1 cellular context compared by ENCODE assay signal in the genomic region with DNA sequence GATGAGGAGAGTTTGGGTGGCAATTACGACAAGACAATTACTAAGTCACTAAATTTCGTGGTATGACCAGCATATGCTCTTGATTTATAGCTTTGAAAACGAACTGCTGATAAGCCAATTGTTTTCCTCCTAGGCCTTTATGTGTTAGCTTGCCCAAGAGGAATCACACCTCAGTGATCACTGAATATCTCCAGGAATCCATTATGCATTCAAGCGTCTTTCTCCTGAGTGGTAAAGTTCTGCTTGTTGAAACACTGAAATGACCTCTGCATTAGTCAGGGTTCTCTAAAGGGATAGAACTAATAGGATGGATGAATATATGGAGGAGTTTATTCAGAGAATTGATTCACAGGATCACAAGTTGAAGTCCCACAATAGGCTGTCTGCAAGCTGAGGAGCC.
TF ChIP-seq lines count a peak whose summit lies in the region.

No MANE protein-coding gene starts in this region.

TF ChIP-seq in HepG2, 621 proteins besides CTCF, POLR2A, EP300 and RAD21 (continued from another document):
- no peak for TF ChIP-seq ZNF577 (CRISPR knock-in tag; IDR thresholded peaks at IDR 0.05; ENCODE audit: borderline replicate concordance, low read depth)
- TF ChIP-seq HDAC1 (CRISPR knock-in tag; IDR thresholded peaks at IDR 0.05): no peak
- TF ChIP-seq, protein P1, sequence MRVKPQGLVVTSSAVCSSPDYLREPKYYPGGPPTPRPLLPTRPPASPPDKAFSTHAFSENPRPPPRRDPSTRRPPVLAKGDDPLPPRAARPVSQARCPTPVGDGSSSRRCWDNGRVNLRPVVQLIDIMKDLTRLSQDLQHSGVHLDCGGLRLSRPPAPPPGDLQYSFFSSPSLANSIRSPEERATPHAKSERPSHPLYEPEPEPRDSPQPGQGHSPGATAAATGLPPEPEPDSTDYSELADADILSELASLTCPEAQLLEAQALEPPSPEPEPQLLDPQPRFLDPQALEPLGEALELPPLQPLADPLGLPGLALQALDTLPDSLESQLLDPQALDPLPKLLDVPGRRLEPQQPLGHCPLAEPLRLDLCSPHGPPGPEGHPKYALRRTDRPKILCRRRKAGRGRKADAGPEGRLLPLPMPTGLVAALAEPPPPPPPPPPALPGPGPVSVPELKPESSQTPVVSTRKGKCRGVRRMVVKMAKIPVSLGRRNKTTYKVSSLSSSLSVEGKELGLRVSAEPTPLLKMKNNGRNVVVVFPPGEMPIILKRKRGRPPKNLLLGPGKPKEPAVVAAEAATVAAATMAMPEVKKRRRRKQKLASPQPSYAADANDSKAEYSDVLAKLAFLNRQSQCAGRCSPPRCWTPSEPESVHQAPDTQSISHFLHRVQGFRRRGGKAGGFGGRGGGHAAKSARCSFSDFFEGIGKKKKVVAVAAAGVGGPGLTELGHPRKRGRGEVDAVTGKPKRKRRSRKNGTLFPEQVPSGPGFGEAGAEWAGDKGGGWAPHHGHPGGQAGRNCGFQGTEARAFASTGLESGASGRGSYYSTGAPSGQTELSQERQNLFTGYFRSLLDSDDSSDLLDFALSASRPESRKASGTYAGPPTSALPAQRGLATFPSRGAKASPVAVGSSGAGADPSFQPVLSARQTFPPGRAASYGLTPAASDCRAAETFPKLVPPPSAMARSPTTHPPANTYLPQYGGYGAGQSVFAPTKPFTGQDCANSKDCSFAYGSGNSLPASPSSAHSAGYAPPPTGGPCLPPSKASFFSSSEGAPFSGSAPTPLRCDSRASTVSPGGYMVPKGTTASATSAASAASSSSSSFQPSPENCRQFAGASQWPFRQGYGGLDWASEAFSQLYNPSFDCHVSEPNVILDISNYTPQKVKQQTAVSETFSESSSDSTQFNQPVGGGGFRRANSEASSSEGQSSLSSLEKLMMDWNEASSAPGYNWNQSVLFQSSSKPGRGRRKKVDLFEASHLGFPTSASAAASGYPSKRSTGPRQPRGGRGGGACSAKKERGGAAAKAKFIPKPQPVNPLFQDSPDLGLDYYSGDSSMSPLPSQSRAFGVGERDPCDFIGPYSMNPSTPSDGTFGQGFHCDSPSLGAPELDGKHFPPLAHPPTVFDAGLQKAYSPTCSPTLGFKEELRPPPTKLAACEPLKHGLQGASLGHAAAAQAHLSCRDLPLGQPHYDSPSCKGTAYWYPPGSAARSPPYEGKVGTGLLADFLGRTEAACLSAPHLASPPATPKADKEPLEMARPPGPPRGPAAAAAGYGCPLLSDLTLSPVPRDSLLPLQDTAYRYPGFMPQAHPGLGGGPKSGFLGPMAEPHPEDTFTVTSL (CRISPR knock-in tag; IDR thresholded peaks at IDR 0.05; ENCODE audit: borderline replicate concordance): no peak
- TF ChIP-seq IRF2 (CRISPR knock-in tag; IDR thresholded peaks at IDR 0.05): no peak
- TF ChIP-seq ZSCAN12 (CRISPR knock-in tag; IDR thresholded peaks at IDR 0.05): no peak
- no peak for TF ChIP-seq SP2 (CRISPR knock-in tag; IDR thresholded peaks at IDR 0.05)
- no peak for TF ChIP-seq MLLT10 (CRISPR knock-in tag; IDR thresholded peaks at IDR 0.05)
- TF ChIP-seq ZBTB39 (CRISPR knock-in tag; IDR thresholded peaks at IDR 0.05): no peak
- TF ChIP-seq MED1 (CRISPR knock-in tag; IDR thresholded peaks at IDR 0.05): no peak
- no peak for TF ChIP-seq ERF (CRISPR knock-in tag; IDR thresholded peaks at IDR 0.05)
- no peak for TF ChIP-seq HOXA9 (CRISPR knock-in tag; IDR thresholded peaks at IDR 0.05; ENCODE audit: borderline replicate concordance)
- no peak for TF ChIP-seq TP53 (CRISPR knock-in tag; conservative IDR thresholded peaks at IDR 0.05)
- TF ChIP-seq HNRNPL (IDR thresholded peaks at IDR 0.05; ENCODE audit: low read depth, low read length): no peak
- TF ChIP-seq, protein P2, sequence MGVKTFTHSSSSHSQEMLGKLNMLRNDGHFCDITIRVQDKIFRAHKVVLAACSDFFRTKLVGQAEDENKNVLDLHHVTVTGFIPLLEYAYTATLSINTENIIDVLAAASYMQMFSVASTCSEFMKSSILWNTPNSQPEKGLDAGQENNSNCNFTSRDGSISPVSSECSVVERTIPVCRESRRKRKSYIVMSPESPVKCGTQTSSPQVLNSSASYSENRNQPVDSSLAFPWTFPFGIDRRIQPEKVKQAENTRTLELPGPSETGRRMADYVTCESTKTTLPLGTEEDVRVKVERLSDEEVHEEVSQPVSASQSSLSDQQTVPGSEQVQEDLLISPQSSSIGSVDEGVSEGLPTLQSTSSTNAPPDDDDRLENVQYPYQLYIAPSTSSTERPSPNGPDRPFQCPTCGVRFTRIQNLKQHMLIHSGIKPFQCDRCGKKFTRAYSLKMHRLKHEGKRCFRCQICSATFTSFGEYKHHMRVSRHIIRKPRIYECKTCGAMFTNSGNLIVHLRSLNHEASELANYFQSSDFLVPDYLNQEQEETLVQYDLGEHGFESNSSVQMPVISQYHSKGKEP (CRISPR knock-in tag; IDR thresholded peaks at IDR 0.05): no peak
- no peak for TF ChIP-seq ZNF33A (CRISPR knock-in tag; IDR thresholded peaks at IDR 0.05; ENCODE audit: borderline replicate concordance)
- no peak for TF ChIP-seq MTA3 (CRISPR knock-in tag; IDR thresholded peaks at IDR 0.05)
